17 cellular contexts compared by ENCODE assay signal in the genomic region with DNA sequence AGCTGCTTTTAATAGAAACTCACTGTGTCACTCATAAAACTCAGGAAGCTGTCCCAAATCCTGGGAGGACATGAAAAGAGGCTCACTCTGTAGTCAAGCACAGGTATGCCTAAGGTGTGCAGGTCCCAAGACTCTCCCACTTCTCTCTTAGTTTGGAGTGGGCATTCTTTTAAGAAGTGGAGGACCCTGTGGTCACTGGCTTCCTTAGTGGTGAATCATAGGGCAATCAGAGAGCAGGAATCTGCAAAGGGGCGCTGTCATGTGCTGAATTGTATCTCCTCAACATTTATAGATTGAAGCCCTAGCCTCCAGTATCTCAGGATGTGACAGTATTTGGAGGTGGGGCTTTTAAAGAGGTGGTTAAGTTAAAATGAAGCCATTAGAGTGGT. TPM values are rescaled to one million over a fixed set of nuclear protein-coding genes. Genes with fewer than 3 reads are reported as not detected.
DNase-seq lines count a peak whose midpoint lies in the region; ATAC-seq, FAIRE-seq and TF ChIP-seq lines count a peak whose summit lies in the region.
"Had no signal": no experiment of that assay in that cellular context is flagged by ENCODE, and none has a peak within 500 bp of the region (broad histone marks: within the 10 kb centered on the region; RNA-seq: fewer than 3 reads in every experiment).

No MANE protein-coding gene starts in this region.

- H2AFZ ChIP-seq in endothelial cell of umbilical vein (ENCODE audit: low read depth, low read length), result peak overlapping the region; percentile 18

- H3K27me3 ChIP-seq in endothelial cell of umbilical vein (ENCODE audit: control insufficient read depth in 2 of 2, insufficient read depth in 2 of 2, low read length in 2 of 2), result no peaks in the 10 kb centered on the region

- H3K4me1 Mint-ChIP-seq in activated naive CD4-positive, alpha-beta T cell treated with anti-CD3 and anti-CD28 coated beads, Interleukin-2, amount 10 ng/mL, durations not matched to agents 7 days and 5 days, result peaks cover 21% of the 10 kb centered on the region
- H3K4me1 Mint-ChIP-seq in stimulated activated memory B cell treated with anti-CD40 and anti-IgM and Interleukin-4, amounts not matched to agents 10 μg/mL and 1 μg/mL and 100 μg/mL, for 72 hours, result peaks cover 17% of the 10 kb centered on the region

- H4K20me1 ChIP-seq in endothelial cell of umbilical vein (replicated peaks; ENCODE audit: control insufficient read depth, extremely low read depth, insufficient read depth, low read length), result no peaks in the 10 kb centered on the region

- POLR2A ChIA-PET in endothelial cell of umbilical vein (lab: Charles Lee), result no interaction called here

- dilution Hi-C loops in endothelial cell of umbilical vein (cut with MboI; ENCODE audit: extremely low pct_ligation_motif_present, low sequenced_read_pairs), result no loop called here

- H3K9me1 ChIP-seq in endothelial cell of umbilical vein (replicated peaks; ENCODE audit: control insufficient read depth, extremely low read depth, insufficient read depth, low read length), result no peaks in the 10 kb centered on the region

- H3K36me3 ChIP-seq in endothelial cell of umbilical vein (ENCODE audit: control insufficient read depth in 2 of 2, extremely low read depth in 1 of 2, insufficient read depth in 2 of 2, low read length in 2 of 2), result no peaks in the 10 kb centered on the region

- H3K27ac Mint-ChIP-seq in activated naive CD4-positive, alpha-beta T cell treated with anti-CD3 and anti-CD28 coated beads, Interleukin-2, amount 10 ng/mL, durations not matched to agents 7 days and 5 days, result peak overlapping the region; percentile 15
- H3K27ac Mint-ChIP-seq in stimulated activated memory B cell treated with anti-CD40 and anti-IgM and Interleukin-4, amounts not matched to agents 10 μg/mL and 1 μg/mL and 100 μg/mL, for 72 hours, result peak overlapping the region; percentile 70
- H3K27ac Mint-ChIP-seq: mesothelial cell of epicardium, progenitor cell of endocrine pancreas had no signal

- peak overlapping the region; percentile 39 for H3K4me2 ChIP-seq in endothelial cell of umbilical vein (ENCODE audit: insufficient read depth, low read length)

- intact Hi-C loops in endothelial cell of umbilical vein (cut with micrococcal nuclease) (no loop called here), Right ventricle myocardium superior (cut with DNase I) (no loop called here)

- H3K4me3 Mint-ChIP-seq in activated naive CD4-positive, alpha-beta T cell treated with anti-CD3 and anti-CD28 coated beads, Interleukin-2, amount 10 ng/mL, durations not matched to agents 7 days and 5 days, result no peak overlapping the region
- no peak overlapping the region for H3K4me3 Mint-ChIP-seq in stimulated activated memory B cell treated with anti-CD40 and anti-IgM and Interleukin-4, amounts not matched to agents 10 μg/mL and 1 μg/mL and 100 μg/mL, for 72 hours
- H3K4me3 Mint-ChIP-seq: mesothelial cell of epicardium had no signal

- H3K4me3 ChIP-seq in endothelial cell of umbilical vein (replicated peaks in 1 of 3; ENCODE audit: insufficient read depth in 1 of 3, low read depth in 1 of 3, low read length in 3 of 3), result no peak overlapping the region

- no peak for ATAC-seq in stimulated activated memory B cell treated with anti-CD40 and anti-IgM and Interleukin-4, amounts not matched to agents 10 μg/mL and 1 μg/mL and 100 μg/mL, for 72 hours
- ATAC-seq in Right ventricle myocardium superior (ENCODE audit: poor library complexity) (no peak), HG02870 (IDR thresholded peaks at IDR 0.05; ENCODE audit: unreplicated experiment) (no peak)
- ATAC-seq: HepG2 had no signal

- H3K27ac ChIP-seq in endothelial cell of umbilical vein (ENCODE audit: insufficient read depth, low read depth, low read length), result no peak overlapping the region

- BruUV-seq in endothelial cell of umbilical vein (replicated peaks; lab: Mats Ljungman, UMichigan), result no TSS peak

- no peaks in the 10 kb centered on the region for H3K79me2 ChIP-seq in endothelial cell of umbilical vein (ENCODE audit: control insufficient read depth, insufficient read depth, low read length)

- TF ChIP-seq POLR2A in endothelial cell of umbilical vein (IDR thresholded peaks at IDR 0.05; ENCODE audit: low read depth, low read length), result no peak

- peaks cover 10% of the 10 kb centered on the region for H3K36me3 Mint-ChIP-seq in activated naive CD4-positive, alpha-beta T cell treated with anti-CD3 and anti-CD28 coated beads, Interleukin-2, amount 10 ng/mL, durations not matched to agents 7 days and 5 days
- H3K36me3 Mint-ChIP-seq in stimulated activated memory B cell treated with anti-CD40 and anti-IgM and Interleukin-4, amounts not matched to agents 10 μg/mL and 1 μg/mL and 100 μg/mL, for 72 hours, result peaks cover 7% of the 10 kb centered on the region
- H3K36me3 Mint-ChIP-seq: mesothelial cell of epicardium had no signal

- no peak for TF ChIP-seq CTCF in endothelial cell of umbilical vein (IDR thresholded peaks at IDR 0.05; ENCODE audit: extremely low read depth in 1 of 2, insufficient read depth in 1 of 2, low read depth in 1 of 2, low read length in 2 of 2)

- peaks cover 5% of the 10 kb centered on the region for H3K27me3 Mint-ChIP-seq in activated naive CD4-positive, alpha-beta T cell treated with anti-CD3 and anti-CD28 coated beads, Interleukin-2, amount 10 ng/mL, durations not matched to agents 7 days and 5 days
- H3K27me3 Mint-ChIP-seq in stimulated activated memory B cell treated with anti-CD40 and anti-IgM and Interleukin-4, amounts not matched to agents 10 μg/mL and 1 μg/mL and 100 μg/mL, for 72 hours, result no peaks in the 10 kb centered on the region
- H3K27me3 Mint-ChIP-seq: progenitor cell of endocrine pancreas had no signal

- CTCF ChIA-PET in activated naive CD4-positive, alpha-beta T cell treated with anti-CD3 and anti-CD28 coated beads, Interleukin-2, amount 10 ng/mL, durations not matched to agents 7 days and 5 days (lab: Charles Lee), result interaction anchor here (1.0 kb wide), 1 partner anchor 9 kb away, joined by 4 read pairs; no protein-coding TSS in a partner anchor
- CTCF ChIA-PET in endothelial cell of umbilical vein (lab: Charles Lee), result interaction anchor here (1.4 to 1.6 kb wide), 2 partner anchors 13 to 121 kb away, joined by 4 read pairs; no protein-coding TSS in a partner anchor

- no peak for FAIRE-seq in endothelial cell of umbilical vein (lab: Jason Lieb, UNC)
- FAIRE-seq: G401.6, HepG2 had no signal

- H3K9me3 Mint-ChIP-seq in activated naive CD4-positive, alpha-beta T cell treated with anti-CD3 and anti-CD28 coated beads, Interleukin-2, amount 10 ng/mL, durations not matched to agents 7 days and 5 days, result peaks cover 12% of the 10 kb centered on the region
- peaks cover 10% of the 10 kb centered on the region for H3K9me3 Mint-ChIP-seq in stimulated activated memory B cell treated with anti-CD40 and anti-IgM and Interleukin-4, amounts not matched to agents 10 μg/mL and 1 μg/mL and 100 μg/mL, for 72 hours

- H3K9me3 ChIP-seq in endothelial cell of umbilical vein (replicated peaks; ENCODE audit: control insufficient read depth, insufficient read depth, low read length), result no peaks in the 10 kb centered on the region

- no peak for DNase-seq in activated naive CD4-positive, alpha-beta T cell treated with anti-CD3 and anti-CD28 coated beads, Interleukin-2, amount 10 ng/mL, durations not matched to agents 7 days and 5 days
- no peak for DNase-seq in activated naive CD4-positive, alpha-beta T cell (lab: John Stamatoyannopoulos, UW)
- peak; percentile 61 for DNase-seq in SW480 (ENCODE audit: low spot score)
- no peak for DNase-seq in endothelial cell of umbilical vein (ENCODE audit: low read depth, low spot score)
- DNase-seq in Right ventricle myocardium superior, result no peak
- DNase-seq in NCI-H1930 (lab: John Stamatoyannopoulos, UW), result no peak
- DNase-seq: activated T-cell treated with anti-CD3 and anti-CD28 coated beads, Interleukin-2, amount 50 U/mL, for 1 hour; AML-193; erythroblast; NCI-H526 treated with DMSO at 0.1 percent for 48 hours; SHP77 treated with DMSO at 0.1 percent for 48 hours had no signal

- peaks cover 14% of the 10 kb centered on the region for H3K4me1 ChIP-seq in endothelial cell of umbilical vein (ENCODE audit: control insufficient read depth, extremely low read depth, insufficient read depth, low read length)

- H3K9ac ChIP-seq in endothelial cell of umbilical vein (replicated peaks; ENCODE audit: extremely low read depth, insufficient read depth, low read length), result no peak overlapping the region

TF ChIP-seq in endothelial cell of umbilical vein, 7 proteins besides CTCF, POLR2A, EP300 and RAD21:
- TF ChIP-seq FOS (IDR thresholded peaks at IDR 0.05; ENCODE audit: borderline replicate concordance, insufficient read depth, low read length) (peak; percentile 79), JUN (IDR thresholded peaks at IDR 0.05; ENCODE audit: borderline replicate concordance, insufficient read depth, insufficient read length, low read depth) (no peak)

RNA-seq across cellular contexts. Expression of a gene that starts 47.2 kb away (rescaled TPM):
- 83.4 and 85.2 TPM in 2 replicates for total RNA-seq in endothelial cell of umbilical vein
- 25.5 and 31.1 TPM in 2 replicates for polyA plus RNA-seq in endothelial cell of umbilical vein
- polyA plus RNA-seq in endothelial cell of umbilical vein (2011; cell fraction: cytosol; rRNA removed), result 30.2 and 30.5 TPM in 2 replicates
- polyA plus RNA-seq in endothelial cell of umbilical vein (2011; cell fraction: nucleus; rRNA removed), result 57.4 and 59.3 TPM in 2 replicates
- 58.5 and 77.2 TPM in 2 replicates for polyA plus RNA-seq in endothelial cell of umbilical vein (2012)
- polyA minus RNA-seq in endothelial cell of umbilical vein, result 130 and 159 TPM in 2 replicates
- 30.9 TPM for polyA minus RNA-seq in endothelial cell of umbilical vein (2011; cell fraction: cytosol; rRNA and poly(A)+ RNA removed)
- polyA minus RNA-seq in endothelial cell of umbilical vein (2011; cell fraction: nucleus; rRNA and poly(A)+ RNA removed), result 158 and 229 TPM in 2 replicates
- 89.6 TPM for total RNA-seq in Right ventricle myocardium superior
